ENCODE assay signal across 1 cellular context in genomic region chr16:69423189-69423588, GRCh38.
TF ChIP-seq lines count a peak whose summit lies in the region.

No MANE protein-coding gene starts in this region.

TF ChIP-seq in GM12878, 131 proteins besides CTCF, POLR2A, EP300 and RAD21 (continued from another document):
- no peak for TF ChIP-seq PBX3 (IDR thresholded peaks at IDR 0.05; ENCODE audit: insufficient replicate concordance, low read depth, low read length)
- no peak for TF ChIP-seq BRCA1 (IDR thresholded peaks at IDR 0.05; ENCODE audit: low read depth, low read length)
- TF ChIP-seq BCL11A (IDR thresholded peaks at IDR 0.05; ENCODE audit: low read depth, low read length), result no peak
- no peak for TF ChIP-seq MEF2B (IDR thresholded peaks at IDR 0.05; ENCODE audit: partially characterized antibody, poor library complexity, severe bottlenecking)
